ENCODE assay signal across 8 cellular contexts in genomic region chr16:73057369-73058210, GRCh38. TPM values are rescaled to one million over a fixed set of nuclear protein-coding genes. Genes with fewer than 3 reads are reported as not detected.
DNase-seq lines count a peak whose midpoint lies in the region; ATAC-seq and TF ChIP-seq lines count a peak whose summit lies in the region.

No MANE protein-coding gene starts in this region.

- no peak for DNase-seq in CD8-positive, alpha-beta memory T cell
- DNase-seq in activated T-helper 1 cell treated with anti-CD3 and anti-CD28 coated beads, Interleukin-12 subunit alpha, Interleukin-12 subunit beta, Interleukin-2, Interleukin-4 antibody, amounts not matched to agents 30 ng/mL and 10 ng/mL and 1 ng/mL, durations not matched to agents 14 hours and 24 hours and 36 hours (ENCODE audit: low spot score) = no peak
- DNase-seq in right atrium auricular region (ENCODE audit: low spot score) (no peak), skeletal muscle cell (ENCODE audit: low read depth) (no peak), T-helper 9 cell (no peak), NCI-H2081 (lab: John Stamatoyannopoulos, UW) (no peak)

- TF ChIP-seq CTCF in right atrium auricular region (IDR thresholded peaks at IDR 0.05) = peak; percentile 12 to 43

- peak; percentile 57 for ATAC-seq in GM19324 (IDR thresholded peaks at IDR 0.05; ENCODE audit: low FRiP score, unreplicated experiment)
- ATAC-seq in HG03342 (IDR thresholded peaks at IDR 0.05; ENCODE audit: unreplicated experiment) = peak; percentile 36

- peak overlapping the region in 1 of 8 donors; percentile 42 for H3K27ac Mint-ChIP-seq in CD8-positive, alpha-beta memory T cell
- peak overlapping the region; percentile 79 for H3K27ac Mint-ChIP-seq in activated T-helper 1 cell treated with anti-CD3 and anti-CD28 coated beads, Interleukin-12 subunit alpha, Interleukin-12 subunit beta, Interleukin-2, Interleukin-4 antibody, amounts not matched to agents 30 ng/mL and 10 ng/mL and 1 ng/mL, durations not matched to agents 14 hours and 24 hours and 36 hours

- H3K27me3 Mint-ChIP-seq in CD8-positive, alpha-beta memory T cell = peaks cover 32 to 45% of the 10 kb centered on the region in 2 donors
- peaks cover 36% of the 10 kb centered on the region for H3K27me3 Mint-ChIP-seq in activated T-helper 1 cell treated with anti-CD3 and anti-CD28 coated beads, Interleukin-12 subunit alpha, Interleukin-12 subunit beta, Interleukin-2, Interleukin-4 antibody, amounts not matched to agents 30 ng/mL and 10 ng/mL and 1 ng/mL, durations not matched to agents 14 hours and 24 hours and 36 hours (ENCODE audit: insufficient read depth)

- no peaks in the 10 kb centered on the region for H3K9me3 ChIP-seq in CD8-positive, alpha-beta memory T cell (ENCODE audit: low read length)
- H3K9me3 ChIP-seq in right atrium auricular region = no peaks in the 10 kb centered on the region

- no peak overlapping the region for H3K27ac ChIP-seq in CD8-positive, alpha-beta memory T cell (ENCODE audit: low read depth, low read length)
- peak overlapping the region; percentile 90 to 91 for H3K27ac ChIP-seq in right atrium auricular region

- H3K9me3 Mint-ChIP-seq in CD8-positive, alpha-beta memory T cell = peaks cover 0 to 8% (median 0%) of the 10 kb centered on the region in 5 donors
- no peaks in the 10 kb centered on the region for H3K9me3 Mint-ChIP-seq in activated T-helper 1 cell treated with anti-CD3 and anti-CD28 coated beads, Interleukin-12 subunit alpha, Interleukin-12 subunit beta, Interleukin-2, Interleukin-4 antibody, amounts not matched to agents 30 ng/mL and 10 ng/mL and 1 ng/mL, durations not matched to agents 14 hours and 24 hours and 36 hours

- H3K4me1 ChIP-seq in CD8-positive, alpha-beta memory T cell (ENCODE audit: insufficient read depth, low read length) = no peaks in the 10 kb centered on the region
- H3K4me1 ChIP-seq in right atrium auricular region = peaks cover 0 to 52% of the 10 kb centered on the region in 2 donors

- peak overlapping the region; percentile 75 to 92 (median 88) for H3K4me3 Mint-ChIP-seq in CD8-positive, alpha-beta memory T cell
- peak overlapping the region; percentile 93 for H3K4me3 Mint-ChIP-seq in activated T-helper 1 cell treated with anti-CD3 and anti-CD28 coated beads, Interleukin-12 subunit alpha, Interleukin-12 subunit beta, Interleukin-2, Interleukin-4 antibody, amounts not matched to agents 30 ng/mL and 10 ng/mL and 1 ng/mL, durations not matched to agents 14 hours and 24 hours and 36 hours

- H3K4me1 Mint-ChIP-seq in CD8-positive, alpha-beta memory T cell = peaks cover 11 to 18% (median 14%) of the 10 kb centered on the region in 3 donors
- peaks cover 20% of the 10 kb centered on the region for H3K4me1 Mint-ChIP-seq in activated T-helper 1 cell treated with anti-CD3 and anti-CD28 coated beads, Interleukin-12 subunit alpha, Interleukin-12 subunit beta, Interleukin-2, Interleukin-4 antibody, amounts not matched to agents 30 ng/mL and 10 ng/mL and 1 ng/mL, durations not matched to agents 14 hours and 24 hours and 36 hours (ENCODE audit: low read depth)

- H3K27me3 ChIP-seq in CD8-positive, alpha-beta memory T cell (ENCODE audit: insufficient read depth, low read length, poor library complexity, severe bottlenecking) = peaks cover 33% of the 10 kb centered on the region
- no peaks in the 10 kb centered on the region for H3K27me3 ChIP-seq in right atrium auricular region

- no peaks in the 10 kb centered on the region for H3K36me3 ChIP-seq in CD8-positive, alpha-beta memory T cell (ENCODE audit: insufficient read depth, low read length)
- H3K36me3 ChIP-seq in right atrium auricular region = no peaks in the 10 kb centered on the region

- intact Hi-C loops in activated T-helper 1 cell treated with anti-CD3 and anti-CD28 coated beads, Interleukin-12 subunit alpha, Interleukin-12 subunit beta, Interleukin-2, Interleukin-4 antibody, amounts not matched to agents 30 ng/mL and 10 ng/mL and 1 ng/mL, durations not matched to agents 14 hours and 24 hours and 36 hours (cut with micrococcal nuclease) = loop anchor here (10.0 kb wide), 3 partner anchors 213 to 583 kb away; no protein-coding TSS in a partner anchor

- CTCF ChIA-PET in CD8-positive, alpha-beta memory T cell (lab: Charles Lee) = no interaction called here

- H3K4me3 ChIP-seq in CD8-positive, alpha-beta memory T cell (ENCODE audit: low read length) = no peak overlapping the region
- peak overlapping the region; percentile 81 to 86 for H3K4me3 ChIP-seq in right atrium auricular region
- H3K4me3 ChIP-seq in skeletal muscle cell (ENCODE audit: low read depth, low read length) = peak overlapping the region; percentile 66

- POLR2A ChIA-PET in CD8-positive, alpha-beta memory T cell (lab: Charles Lee) = interaction anchor here (0.6 kb wide), 1 partner anchor 225 kb away, joined by 3 read pairs; no protein-coding TSS in a partner anchor

- H3K36me3 Mint-ChIP-seq in CD8-positive, alpha-beta memory T cell = no peaks in the 10 kb centered on the region
- H3K36me3 Mint-ChIP-seq in activated T-helper 1 cell treated with anti-CD3 and anti-CD28 coated beads, Interleukin-12 subunit alpha, Interleukin-12 subunit beta, Interleukin-2, Interleukin-4 antibody, amounts not matched to agents 30 ng/mL and 10 ng/mL and 1 ng/mL, durations not matched to agents 14 hours and 24 hours and 36 hours (ENCODE audit: low read depth) = peaks cover 2% of the 10 kb centered on the region

RNA-seq across cellular contexts. Expression of gene ZFHX3, which starts 9.7 kb away (rescaled TPM):
- under 1 TPM; 0.20 to 0.22 TPM for total RNA-seq in CD8-positive, alpha-beta memory T cell
- 0.13 TPM for polyA plus RNA-seq in CD8-positive, alpha-beta memory T cell
- total RNA-seq in activated T-helper 1 cell treated with anti-CD3 and anti-CD28 coated beads, Interleukin-12 subunit alpha, Interleukin-12 subunit beta, Interleukin-2, Interleukin-4 antibody, amounts not matched to agents 30 ng/mL and 10 ng/mL and 1 ng/mL, durations not matched to agents 14 hours and 24 hours and 36 hours = 0.34 TPM in 2 replicates
- 10 to 100 TPM in 1 of 2 donors, 1 to 10 TPM in 1; 9.2 to 18.9 TPM for total RNA-seq in right atrium auricular region
